ENCODE assay signal across 18 cellular contexts in genomic region chr4:3253808-3254207, GRCh38. TPM values are rescaled to one million over a fixed set of nuclear protein-coding genes. Genes with fewer than 3 reads are reported as not detected.
A peak's percentile ranks its signal among the peaks of the same experiment; 100 is the strongest.
DNase-seq lines count a peak whose midpoint lies in the region; TF ChIP-seq lines count a peak whose summit lies in the region.
"Had no signal": no experiment of that assay in that cellular context is flagged by ENCODE, and none has a peak within 500 bp of the region (broad histone marks: within the 10 kb centered on the region; RNA-seq: fewer than 3 reads in every experiment).

No MANE protein-coding gene starts in this region.

- no peak overlapping the region for H3K27ac Mint-ChIP-seq in endodermal cell
- H3K27ac Mint-ChIP-seq in mesothelial cell of epicardium, result no peak overlapping the region
- H3K27ac Mint-ChIP-seq: activated T-helper 1 cell treated with anti-CD3 and anti-CD28 coated beads, Interleukin-12 subunit alpha, Interleukin-12 subunit beta, Interleukin-2, Interleukin-4 antibody, amounts not matched to agents 30 ng/mL and 10 ng/mL and 1 ng/mL, durations not matched to agents 14 hours and 24 hours and 36 hours; HFFc6; naive thymus-derived CD8-positive, alpha-beta T cell; stimulated activated naive CD8-positive, alpha-beta T cell treated with anti-CD3 and anti-CD28 coated beads, Interleukin-15, Interleukin-2, amounts not matched to agents 100 ng/mL and 50 ng/mL, for 24 hours had no signal

- no peak for TF ChIP-seq EP300 in suprapubic skin (IDR thresholded peaks at IDR 0.05)

- H3K4me1 ChIP-seq in endodermal cell (ENCODE audit: control insufficient read depth, insufficient read depth, low read length) (no peaks in the 10 kb centered on the region), suprapubic skin (no peaks in the 10 kb centered on the region)
- H3K4me1 ChIP-seq: BE2C had no signal

- TF ChIP-seq CTCF in endodermal cell (conservative IDR thresholded peaks at IDR 0.05) (no peak), mesothelial cell of epicardium (IDR thresholded peaks at IDR 0.05; ENCODE audit: unreplicated experiment) (no peak), suprapubic skin (IDR thresholded peaks at IDR 0.05) (no peak)

- no peaks in the 10 kb centered on the region for H3K9me3 ChIP-seq in endodermal cell (ENCODE audit: control insufficient read depth, low read length)
- no peaks in the 10 kb centered on the region for H3K9me3 ChIP-seq in suprapubic skin
- H3K9me3 ChIP-seq: BE2C had no signal

- H3K27ac ChIP-seq in endodermal cell (ENCODE audit: low read depth, low read length) (no peak overlapping the region), suprapubic skin (no peak overlapping the region)
- H3K27ac ChIP-seq: KMS-11 had no signal

- H3K9me3 Mint-ChIP-seq in endodermal cell (no peaks in the 10 kb centered on the region), mesothelial cell of epicardium (no peaks in the 10 kb centered on the region)
- H3K9me3 Mint-ChIP-seq: activated T-helper 1 cell treated with anti-CD3 and anti-CD28 coated beads, Interleukin-12 subunit alpha, Interleukin-12 subunit beta, Interleukin-2, Interleukin-4 antibody, amounts not matched to agents 30 ng/mL and 10 ng/mL and 1 ng/mL, durations not matched to agents 14 hours and 24 hours and 36 hours; brain; HFFc6; naive thymus-derived CD8-positive, alpha-beta T cell; stimulated activated naive CD8-positive, alpha-beta T cell treated with anti-CD3 and anti-CD28 coated beads, Interleukin-15, Interleukin-2, amounts not matched to agents 100 ng/mL and 50 ng/mL, for 24 hours had no signal

- WGBS in endodermal cell (ENCODE audit: insufficient coverage in 1 of 2, insufficient read length in 1 of 2), 2 experiments, result 88 to 100% methylated on average over 6 to 13 of the region's 13 CpGs
- WGBS in suprapubic skin, result 97% methylated on average over 12 of the region's 13 CpGs

- H3K4me3 Mint-ChIP-seq in endodermal cell (no peak overlapping the region), mesothelial cell of epicardium (no peak overlapping the region)
- H3K4me3 Mint-ChIP-seq: activated T-helper 1 cell treated with anti-CD3 and anti-CD28 coated beads, Interleukin-12 subunit alpha, Interleukin-12 subunit beta, Interleukin-2, Interleukin-4 antibody, amounts not matched to agents 30 ng/mL and 10 ng/mL and 1 ng/mL, durations not matched to agents 14 hours and 24 hours and 36 hours; brain; HFFc6; naive thymus-derived CD8-positive, alpha-beta T cell; stimulated activated naive CD8-positive, alpha-beta T cell treated with anti-CD3 and anti-CD28 coated beads, Interleukin-15, Interleukin-2, amounts not matched to agents 100 ng/mL and 50 ng/mL, for 24 hours had no signal

- H3K27me3 Mint-ChIP-seq in endodermal cell (ENCODE audit: insufficient read depth) (no peaks in the 10 kb centered on the region), mesothelial cell of epicardium (ENCODE audit: low read depth) (no peaks in the 10 kb centered on the region)
- H3K27me3 Mint-ChIP-seq: brain; naive thymus-derived CD8-positive, alpha-beta T cell; stimulated activated naive CD8-positive, alpha-beta T cell treated with anti-CD3 and anti-CD28 coated beads, Interleukin-15, Interleukin-2, amounts not matched to agents 100 ng/mL and 50 ng/mL, for 24 hours had no signal

- no peaks in the 10 kb centered on the region for H3K36me3 Mint-ChIP-seq in endodermal cell (ENCODE audit: low read depth)
- no peaks in the 10 kb centered on the region for H3K36me3 Mint-ChIP-seq in mesothelial cell of epicardium
- H3K36me3 Mint-ChIP-seq: brain had no signal

- H3K4me1 Mint-ChIP-seq in endodermal cell, result peaks cover 4% of the 10 kb centered on the region
- peaks cover 13% of the 10 kb centered on the region for H3K4me1 Mint-ChIP-seq in mesothelial cell of epicardium
- H3K4me1 Mint-ChIP-seq: naive thymus-derived CD8-positive, alpha-beta T cell had no signal

- peak; percentile 60 for DNase-seq in activated effector memory CD4-positive, alpha-beta T cell treated with anti-CD3 and anti-CD28 coated beads, Interleukin-2, amount 50 U/mL, for 16 hours
- DNase-seq in activated effector memory CD4-positive, alpha-beta T cell treated with Interleukin-2 at 50 U/mL for 16 hours, result no peak
- DNase-seq in endodermal cell (peak; percentile 45), mesothelial cell of epicardium (ENCODE audit: low spot score in 2 of 2, unreplicated experiment in 2 of 2) (peak; percentile 12 to 31), suprapubic skin (ENCODE audit: low spot score in 2 of 2) (peak; percentile 32 to 72), DMS153 treated with DMSO at 0.1 percent for 48 hours (lab: John Stamatoyannopoulos, UW; ENCODE audit: unreplicated experiment) (no peak), dermis blood vessel endothelial cell (no peak)
- DNase-seq in stimulated activated CD4-positive, alpha-beta T cell treated with anti-CD3 and anti-CD28 coated beads, Interleukin-2, amount 100 ng/mL, for 24 hours, result no peak
- DNase-seq: activated CD4-positive, CD25-positive, alpha-beta regulatory T cell treated with anti-CD3 and anti-CD28 coated beads, Interleukin-2, amount 50 U/mL, for 72 hours; BE2C; DMS79 treated with DMSO at 0.1 percent for 48 hours; HFFc6; naive thymus-derived CD8-positive, alpha-beta T cell had no signal

- H3K36me3 ChIP-seq in endodermal cell (ENCODE audit: control insufficient read depth, insufficient read depth, low read length) (no peaks in the 10 kb centered on the region), suprapubic skin (no peaks in the 10 kb centered on the region)
- H3K36me3 ChIP-seq: BE2C had no signal

- H3K4me3 ChIP-seq in endodermal cell (ENCODE audit: low read length) (no peak overlapping the region), suprapubic skin (no peak overlapping the region)

- H3K27me3 ChIP-seq in endodermal cell (ENCODE audit: control insufficient read depth, insufficient read depth, low read length, poor library complexity, severe bottlenecking) (no peaks in the 10 kb centered on the region), suprapubic skin (no peaks in the 10 kb centered on the region)
- H3K27me3 ChIP-seq: BE2C had no signal

- no peak overlapping the region for H3K9ac ChIP-seq in endodermal cell (ENCODE audit: extremely low read depth, low read length, poor library complexity, severe bottlenecking)
- H3K9ac ChIP-seq: KMS-11 had no signal

- TF ChIP-seq POLR2A in suprapubic skin (IDR thresholded peaks at IDR 0.05), result no peak

RNA-seq across cellular contexts. Expression of gene MSANTD1, which starts 4.8 kb away (rescaled TPM):
- total RNA-seq in endodermal cell (1 to 10 TPM in 1 of 2 donors, under 1 TPM in 1; 1.00 to 2.5 TPM), mesothelial cell of epicardium (2.5 to 3.1 TPM (median 2.6 TPM) in 3 replicates), suprapubic skin (under 1 TPM in 2 of 4 donors, not detected in 2; 0.36 to 0.72 TPM), dermis blood vessel endothelial cell (0.19 and 0.34 TPM in 2 replicates)
- 0.32 TPM for polyA plus RNA-seq in endodermal cell (2013, experiment 1 of 2)
- 0.41 TPM for polyA plus RNA-seq in endodermal cell (2013, experiment 2 of 2)
- polyA plus RNA-seq: fibroblast of lung had no signal

RNA-seq across cellular contexts. Expression of gene RGS12, which starts 39.0 kb away (rescaled TPM):
- total RNA-seq in endodermal cell, result 10 to 100 TPM; 45.2 to 48.6 TPM
- 47.0 TPM for polyA plus RNA-seq in endodermal cell (2013, experiment 1 of 2)
- 44.0 TPM for polyA plus RNA-seq in endodermal cell (2013, experiment 2 of 2)
- total RNA-seq in mesothelial cell of epicardium, result 75.9 to 81.9 TPM (median 78.9 TPM) in 3 replicates
- total RNA-seq in suprapubic skin, result 100 to 1,000 TPM in 2 of 4 donors, 10 to 100 TPM in 2; 65.8 to 246 (median 118) TPM
- 42.9 and 56.3 TPM in 2 replicates for total RNA-seq in dermis blood vessel endothelial cell

Comparison
In these comparisons a context has a peak if more than half of its experiments do, and no peak if none do; other contexts are left out.
1. DNase-seq: peak in activated effector memory CD4-positive, alpha-beta T cell treated with anti-CD3 and anti-CD28 coated beads, Interleukin-2, amount 50 U/mL, for 16 hours (single experiment), endodermal cell (single experiment), mesothelial cell of epicardium (2 of 2) and suprapubic skin (2 of 2); none in activated effector memory CD4-positive, alpha-beta T cell treated with Interleukin-2 at 50 U/mL for 16 hours (single experiment), DMS153 treated with DMSO at 0.1 percent for 48 hours (single experiment), stimulated activated CD4-positive, alpha-beta T cell treated with anti-CD3 and anti-CD28 coated beads, Interleukin-2, amount 100 ng/mL, for 24 hours (0 of 2) and dermis blood vessel endothelial cell (single experiment).